Comparison of ENCODE assay signal across 1 cellular context in the genomic region with DNA sequence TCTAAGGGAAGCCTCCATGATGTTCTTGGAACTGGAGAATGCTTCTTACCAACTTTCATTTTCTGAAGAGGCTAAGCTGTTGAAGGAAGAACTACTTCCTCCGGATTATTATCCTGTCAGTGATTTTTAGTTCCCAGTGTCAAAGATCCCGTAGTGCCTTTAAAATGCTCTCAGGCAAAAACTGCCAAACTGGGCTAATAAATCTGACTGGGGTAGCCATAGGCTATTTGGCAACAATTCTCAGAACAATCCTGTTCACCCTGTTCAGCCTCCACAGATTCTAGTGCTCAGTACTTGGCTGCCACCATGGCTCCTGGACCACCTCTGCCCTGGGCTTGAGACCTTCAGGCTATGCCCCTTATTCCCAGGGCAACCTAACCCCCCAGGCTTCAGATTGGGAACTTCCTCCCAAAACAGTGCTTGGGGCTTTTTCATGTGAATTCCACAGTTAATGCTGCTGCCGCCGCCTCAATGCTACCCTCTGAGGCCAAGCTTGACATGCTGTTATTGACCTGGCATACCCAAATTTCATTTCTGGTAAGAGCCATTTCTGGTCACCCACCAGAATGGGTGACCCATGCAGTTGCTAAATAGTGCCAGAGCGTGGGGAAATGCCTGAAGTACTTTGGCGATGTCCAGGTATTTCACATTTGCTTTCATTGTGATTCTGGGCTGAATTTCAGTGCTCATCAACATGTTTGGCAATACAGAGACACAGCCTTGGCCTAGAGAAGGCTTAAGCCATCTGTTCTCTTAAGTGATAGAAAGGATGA.
TF ChIP-seq lines count a peak whose summit lies in the region.

No MANE protein-coding gene starts in this region.

TF ChIP-seq in HepG2, 621 proteins besides CTCF, POLR2A, EP300 and RAD21 (continued from another document):
- TF ChIP-seq, protein P1, sequence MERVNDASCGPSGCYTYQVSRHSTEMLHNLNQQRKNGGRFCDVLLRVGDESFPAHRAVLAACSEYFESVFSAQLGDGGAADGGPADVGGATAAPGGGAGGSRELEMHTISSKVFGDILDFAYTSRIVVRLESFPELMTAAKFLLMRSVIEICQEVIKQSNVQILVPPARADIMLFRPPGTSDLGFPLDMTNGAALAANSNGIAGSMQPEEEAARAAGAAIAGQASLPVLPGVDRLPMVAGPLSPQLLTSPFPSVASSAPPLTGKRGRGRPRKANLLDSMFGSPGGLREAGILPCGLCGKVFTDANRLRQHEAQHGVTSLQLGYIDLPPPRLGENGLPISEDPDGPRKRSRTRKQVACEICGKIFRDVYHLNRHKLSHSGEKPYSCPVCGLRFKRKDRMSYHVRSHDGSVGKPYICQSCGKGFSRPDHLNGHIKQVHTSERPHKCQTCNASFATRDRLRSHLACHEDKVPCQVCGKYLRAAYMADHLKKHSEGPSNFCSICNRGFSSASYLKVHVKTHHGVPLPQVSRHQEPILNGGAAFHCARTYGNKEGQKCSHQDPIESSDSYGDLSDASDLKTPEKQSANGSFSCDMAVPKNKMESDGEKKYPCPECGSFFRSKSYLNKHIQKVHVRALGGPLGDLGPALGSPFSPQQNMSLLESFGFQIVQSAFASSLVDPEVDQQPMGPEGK (CRISPR knock-in tag; IDR thresholded peaks at IDR 0.05), result no peak
- TF ChIP-seq, protein P2, sequence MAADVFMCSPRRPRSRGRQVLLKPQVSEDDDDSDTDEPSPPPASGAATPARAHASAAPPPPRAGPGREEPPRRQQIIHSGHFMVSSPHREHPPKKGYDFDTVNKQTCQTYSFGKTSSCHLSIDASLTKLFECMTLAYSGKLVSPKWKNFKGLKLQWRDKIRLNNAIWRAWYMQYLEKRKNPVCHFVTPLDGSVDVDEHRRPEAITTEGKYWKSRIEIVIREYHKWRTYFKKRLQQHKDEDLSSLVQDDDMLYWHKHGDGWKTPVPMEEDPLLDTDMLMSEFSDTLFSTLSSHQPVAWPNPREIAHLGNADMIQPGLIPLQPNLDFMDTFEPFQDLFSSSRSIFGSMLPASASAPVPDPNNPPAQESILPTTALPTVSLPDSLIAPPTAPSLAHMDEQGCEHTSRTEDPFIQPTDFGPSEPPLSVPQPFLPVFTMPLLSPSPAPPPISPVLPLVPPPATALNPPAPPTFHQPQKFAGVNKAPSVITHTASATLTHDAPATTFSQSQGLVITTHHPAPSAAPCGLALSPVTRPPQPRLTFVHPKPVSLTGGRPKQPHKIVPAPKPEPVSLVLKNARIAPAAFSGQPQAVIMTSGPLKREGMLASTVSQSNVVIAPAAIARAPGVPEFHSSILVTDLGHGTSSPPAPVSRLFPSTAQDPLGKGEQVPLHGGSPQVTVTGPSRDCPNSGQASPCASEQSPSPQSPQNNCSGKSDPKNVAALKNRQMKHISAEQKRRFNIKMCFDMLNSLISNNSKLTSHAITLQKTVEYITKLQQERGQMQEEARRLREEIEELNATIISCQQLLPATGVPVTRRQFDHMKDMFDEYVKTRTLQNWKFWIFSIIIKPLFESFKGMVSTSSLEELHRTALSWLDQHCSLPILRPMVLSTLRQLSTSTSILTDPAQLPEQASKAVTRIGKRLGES (CRISPR knock-in tag; IDR thresholded peaks at IDR 0.05; ENCODE audit: borderline replicate concordance), result no peak
- TF ChIP-seq KLF15 (CRISPR knock-in tag; IDR thresholded peaks at IDR 0.05; ENCODE audit: borderline replicate concordance), result no peak
